8 cellular contexts compared by ENCODE assay signal in the genomic region with DNA sequence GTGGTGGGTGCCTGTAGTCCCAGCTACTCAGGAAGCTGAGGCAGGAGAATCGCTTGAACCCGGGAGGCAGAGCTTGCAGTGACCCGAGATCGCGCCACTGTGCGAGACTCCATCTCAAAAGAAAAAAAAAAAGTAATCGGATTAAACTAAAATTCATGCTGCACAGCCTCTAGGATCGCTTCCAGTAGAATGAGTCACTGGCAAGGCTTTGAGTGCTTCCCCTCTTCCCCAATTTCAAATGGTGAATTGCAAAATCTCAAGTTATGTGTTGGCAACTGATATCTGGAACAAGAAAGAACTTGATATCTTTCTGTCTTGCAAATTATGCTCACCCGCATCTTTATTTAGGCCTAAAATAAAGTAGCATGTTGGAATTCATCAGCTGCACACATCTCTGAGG. TPM values are rescaled to one million over a fixed set of nuclear protein-coding genes. Genes with fewer than 3 reads are reported as not detected.
A peak's percentile ranks its signal among the peaks of the same experiment; 100 is the strongest.
DNase-seq lines count a peak whose midpoint lies in the region; TF ChIP-seq lines count a peak whose summit lies in the region.

No MANE protein-coding gene starts in this region.

- H2AFZ ChIP-seq in neural progenitor cell (replicated peaks): no peak overlapping the region

- H3K27me3 Mint-ChIP-seq in neural progenitor cell (ENCODE audit: insufficient read depth, low read depth) (peaks cover 2% of the 10 kb centered on the region), mesothelial cell of epicardium (ENCODE audit: low read depth) (no peaks in the 10 kb centered on the region)

- H3K4me3 ChIP-seq in skin epidermis (no peak overlapping the region), neural progenitor cell (no peak overlapping the region)

- H3K27ac ChIP-seq in RWPE1: peak overlapping the region; percentile 95
- H3K27ac ChIP-seq in skin epidermis: peak overlapping the region in 20 of 21 experiments; percentile 50 to 89 (median 78)
- no peak overlapping the region for H3K27ac ChIP-seq in neural progenitor cell

- peaks cover 9% of the 10 kb centered on the region for H3K4me1 ChIP-seq in neural progenitor cell

- H3K79me2 ChIP-seq in neural progenitor cell (ENCODE audit: low read depth): peaks cover 40% of the 10 kb centered on the region

- H3K9me3 ChIP-seq in neural progenitor cell (ENCODE audit: low read depth): no peaks in the 10 kb centered on the region

- H3K27ac Mint-ChIP-seq in neural progenitor cell (no peak overlapping the region), mesothelial cell of epicardium (no peak overlapping the region)

- H4K20me1 ChIP-seq in neural progenitor cell (ENCODE audit: low read depth): peaks cover 13% of the 10 kb centered on the region

- POLR2A ChIA-PET in RWPE1 (lab: Yijun Ruan, JAX; ENCODE audit: low non-redundant PET): no interaction called here

- peaks cover 2% of the 10 kb centered on the region for H3K4me1 Mint-ChIP-seq in neural progenitor cell
- peaks cover 13% of the 10 kb centered on the region for H3K4me1 Mint-ChIP-seq in mesothelial cell of epicardium

- H3K36me3 Mint-ChIP-seq in neural progenitor cell: peaks cover 5% of the 10 kb centered on the region
- no peaks in the 10 kb centered on the region for H3K36me3 Mint-ChIP-seq in mesothelial cell of epicardium

- peak; percentile 64 for DNase-seq in ELR (ENCODE audit: low read depth)
- peak; percentile 65 for DNase-seq in RWPE1 (ENCODE audit: low spot score)
- DNase-seq in fibroblast of peridontal ligament (ENCODE audit: extremely low read depth): peak; percentile 98
- DNase-seq in neural progenitor cell (ENCODE audit: low spot score): no peak
- no peak for DNase-seq in activated CD4-positive, alpha-beta T cell treated with anti-CD3 and anti-CD28 coated beads for 4 hours
- DNase-seq in NCI-H2029 treated with DMSO at 0.1 percent for 48 hours (lab: John Stamatoyannopoulos, UW): no peak
- DNase-seq in mesothelial cell of epicardium (ENCODE audit: low spot score in 2 of 2, unreplicated experiment in 2 of 2): no peak

- no peak overlapping the region for H3K9ac ChIP-seq in neural progenitor cell

- H3K36me3 ChIP-seq in neural progenitor cell: no peaks in the 10 kb centered on the region

- CTCF ChIA-PET in RWPE1 (lab: Yijun Ruan, JAX): interaction anchor here (0.6 kb wide), 1 partner anchor 86 kb away, joined by 7 read pairs; no protein-coding TSS in a partner anchor

- no peaks in the 10 kb centered on the region for H3K27me3 ChIP-seq in neural progenitor cell

- no peak overlapping the region for H3K4me2 ChIP-seq in neural progenitor cell

- H3K9me3 Mint-ChIP-seq in neural progenitor cell: no peaks in the 10 kb centered on the region
- no peaks in the 10 kb centered on the region for H3K9me3 Mint-ChIP-seq in mesothelial cell of epicardium

- no peak for TF ChIP-seq CTCF in RWPE1 (conservative IDR thresholded peaks at IDR 0.05; ENCODE audit: low read depth)
- no peak for TF ChIP-seq CTCF in neural progenitor cell (IDR thresholded peaks at IDR 0.05)
- no peak for TF ChIP-seq CTCF in mesothelial cell of epicardium (IDR thresholded peaks at IDR 0.05; ENCODE audit: unreplicated experiment)

- H3F3A ChIP-seq in neural progenitor cell (ENCODE audit: low read depth): peaks cover 4% of the 10 kb centered on the region

- H3K4me3 Mint-ChIP-seq in neural progenitor cell (no peak overlapping the region), mesothelial cell of epicardium (no peak overlapping the region)

RNA-seq across cellular contexts. Expression of a gene that starts 12.6 kb away (rescaled TPM):
- total RNA-seq in neural progenitor cell (ENCODE audit: low replicate concordance) (26.1 and 27.6 TPM in 2 replicates), mesothelial cell of epicardium (22.9 to 26.6 TPM (median 24.7 TPM) in 3 replicates)

Comparison
In these comparisons a context has a peak if more than half of its experiments do, and no peak if none do; other contexts are left out.
1. DNase-seq: peak in ELR (single experiment), RWPE1 (single experiment) and fibroblast of peridontal ligament (single experiment); none in neural progenitor cell (single experiment), activated CD4-positive, alpha-beta T cell treated with anti-CD3 and anti-CD28 coated beads for 4 hours (0 of 2), NCI-H2029 treated with DMSO at 0.1 percent for 48 hours (single experiment) and mesothelial cell of epicardium (0 of 2).